8 cellular contexts compared by ENCODE assay signal in genomic region chr10:99658622-99659030, GRCh38. TPM values are rescaled to one million over a fixed set of nuclear protein-coding genes. Genes with fewer than 3 reads are reported as not detected.
A peak's percentile ranks its signal among the peaks of the same experiment; 100 is the strongest.
DNase-seq lines count a peak whose midpoint lies in the region; ATAC-seq and TF ChIP-seq lines count a peak whose summit lies in the region.

No MANE protein-coding gene starts in this region.

- peak; percentile 14 for DNase-seq in Ammon's horn (ENCODE audit: low spot score)
- peak; percentile 81 for DNase-seq in activated CD4-positive, alpha-beta T cell treated with anti-CD3 and anti-CD28 coated beads, Interleukin-2, amount 10 ng/mL, durations not matched to agents 24 days and 14 days
- peak; percentile 5 for DNase-seq in effector CD8-positive, alpha-beta T cell (lab: John Stamatoyannopoulos, UW)
- DNase-seq in mucosa of descending colon = peak; percentile 80 to 83 (median 81)
- peak; percentile 32 to 46 for DNase-seq in stimulated activated CD8-positive, alpha-beta memory T cell treated with anti-CD3 and anti-CD28 coated beads, Interleukin-7, amount 100 ng/mL, for 4 hours (ENCODE audit: low read depth in 2 of 2)
- DNase-seq in GOT3 (lab: John Stamatoyannopoulos, UW) = no peak

- peak; percentile 3 for ATAC-seq in HG03066 (IDR thresholded peaks at IDR 0.05; ENCODE audit: low read depth, unreplicated experiment)
- ATAC-seq in mucosa of descending colon = peak; percentile 58
- no peak for ATAC-seq in GM18520 (IDR thresholded peaks at IDR 0.05; ENCODE audit: unreplicated experiment)

- no peaks in the 10 kb centered on the region for H3K36me3 ChIP-seq in mucosa of descending colon (ENCODE audit: low read depth)

- H3K36me3 Mint-ChIP-seq in activated CD4-positive, alpha-beta T cell treated with anti-CD3 and anti-CD28 coated beads, Interleukin-2, amount 10 ng/mL, durations not matched to agents 24 days and 14 days (ENCODE audit: low read depth) = peaks cover 5% of the 10 kb centered on the region

- H3K4me1 Mint-ChIP-seq in activated CD4-positive, alpha-beta T cell treated with anti-CD3 and anti-CD28 coated beads, Interleukin-2, amount 10 ng/mL, durations not matched to agents 24 days and 14 days = peaks cover 18% of the 10 kb centered on the region

- H3K27ac Mint-ChIP-seq in activated CD4-positive, alpha-beta T cell treated with anti-CD3 and anti-CD28 coated beads, Interleukin-2, amount 10 ng/mL, durations not matched to agents 24 days and 14 days = peak overlapping the region; percentile 85

- peak overlapping the region; percentile 87 for H3K4me3 Mint-ChIP-seq in activated CD4-positive, alpha-beta T cell treated with anti-CD3 and anti-CD28 coated beads, Interleukin-2, amount 10 ng/mL, durations not matched to agents 24 days and 14 days

- H3K9me3 ChIP-seq in mucosa of descending colon = no peaks in the 10 kb centered on the region

- H3K27me3 Mint-ChIP-seq in activated CD4-positive, alpha-beta T cell treated with anti-CD3 and anti-CD28 coated beads, Interleukin-2, amount 10 ng/mL, durations not matched to agents 24 days and 14 days = peaks cover 19% of the 10 kb centered on the region

- peak overlapping the region; percentile 76 for H3K4me3 ChIP-seq in mucosa of descending colon

- intact Hi-C loops in activated CD4-positive, alpha-beta T cell treated with anti-CD3 and anti-CD28 coated beads, Interleukin-2, amount 10 ng/mL, durations not matched to agents 24 days and 14 days (cut with micrococcal nuclease) = loop anchor here (1.0 to 2.0 kb wide), 2 partner anchors 38 to 74 kb away; partner anchors contain the start of genes COX15, CUTC and SLC25A28
- intact Hi-C loops in mucosa of descending colon (cut with DNase I, micrococcal nuclease) = no loop called here

- no peak for TF ChIP-seq CTCF in mucosa of descending colon (IDR thresholded peaks at IDR 0.05)

- H3K9me3 Mint-ChIP-seq in activated CD4-positive, alpha-beta T cell treated with anti-CD3 and anti-CD28 coated beads, Interleukin-2, amount 10 ng/mL, durations not matched to agents 24 days and 14 days = no peaks in the 10 kb centered on the region

- peaks cover 6% of the 10 kb centered on the region for H3K4me1 ChIP-seq in mucosa of descending colon (ENCODE audit: low read depth)

RNA-seq across cellular contexts. Expression of gene ENTPD7, which starts 0.7 kb away (rescaled TPM):
- 8.2 and 8.3 TPM in 2 replicates for total RNA-seq in activated CD4-positive, alpha-beta T cell treated with anti-CD3 and anti-CD28 coated beads, Interleukin-2, amount 10 ng/mL, durations not matched to agents 24 days and 14 days
- total RNA-seq in mucosa of descending colon = 10 to 100 TPM; 10.2 to 20.5 (median 14.3) TPM

RNA-seq across cellular contexts. Expression of gene SLC25A28, which starts 38.4 kb away (rescaled TPM):
- total RNA-seq in activated CD4-positive, alpha-beta T cell treated with anti-CD3 and anti-CD28 coated beads, Interleukin-2, amount 10 ng/mL, durations not matched to agents 24 days and 14 days = 55.8 and 61.2 TPM in 2 replicates
- total RNA-seq in mucosa of descending colon = 10 to 100 TPM; 38.2 to 64.4 (median 39.6) TPM
